Comparison of ENCODE assay signal across 22 cellular contexts in the genomic region with DNA sequence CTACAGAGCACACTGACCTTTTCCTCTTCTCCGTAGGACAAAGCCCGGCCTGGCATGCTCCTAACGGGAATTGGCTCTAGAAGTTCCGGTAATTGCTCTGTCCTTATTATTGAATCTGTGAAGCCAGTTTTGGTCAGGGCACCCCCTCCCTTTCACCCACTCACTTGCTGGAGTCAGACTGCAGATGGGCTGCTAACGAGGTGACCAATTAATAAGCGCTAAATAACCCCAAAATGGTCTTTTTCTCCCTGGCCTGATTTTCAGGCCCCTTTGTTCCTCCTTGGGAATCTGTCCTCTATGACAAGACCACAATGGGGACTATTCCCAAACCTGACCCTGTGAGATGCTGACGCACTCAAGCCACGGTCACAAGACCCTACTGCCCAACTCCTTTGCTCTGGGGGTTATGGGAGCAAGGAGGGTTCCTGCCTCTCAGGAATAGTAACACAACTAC.
"Had no signal": no experiment of that assay in that cellular context is flagged by ENCODE, and none has a peak within 500 bp of the region (broad histone marks: within the 10 kb centered on the region; RNA-seq: fewer than 3 reads in every experiment).

No MANE protein-coding gene starts in this region.

- H3K4me1 ChIP-seq: ascending aorta, colonic mucosa, left lung, psoas muscle, spleen, tibial artery, uterus had no signal

- H3K36me3 Mint-ChIP-seq: activated naive CD8-positive, alpha-beta T cell treated with anti-CD3 and anti-CD28 coated beads, Interleukin-2, amount 10 ng/mL, durations not matched to agents 7 days and 5 days; naive thymus-derived CD8-positive, alpha-beta T cell had no signal

- H3K27ac Mint-ChIP-seq: activated CD4-positive, alpha-beta T cell treated with anti-CD3 and anti-CD28 coated beads, Interleukin-2, amount 10 ng/mL, durations not matched to agents 24 days and 14 days; activated CD8-positive, alpha-beta T cell treated with anti-CD3 and anti-CD28 coated beads, Interleukin-2, amount 10 ng/mL, durations not matched to agents 7 days and 5 days; activated naive CD8-positive, alpha-beta T cell treated with anti-CD3 and anti-CD28 coated beads, Interleukin-2, amount 10 ng/mL, durations not matched to agents 7 days and 5 days; naive thymus-derived CD8-positive, alpha-beta T cell; T-helper 2 cell treated with Interferon-gamma antibody and Interleukin-4, amounts not matched to agents 5 μg/mL and 100 μg/mL, for 36 hours had no signal

- H3K4me1 Mint-ChIP-seq: activated CD4-positive, alpha-beta T cell treated with anti-CD3 and anti-CD28 coated beads, Interleukin-2, amount 10 ng/mL, durations not matched to agents 24 days and 14 days; activated naive CD8-positive, alpha-beta T cell treated with anti-CD3 and anti-CD28 coated beads, Interleukin-2, amount 10 ng/mL, durations not matched to agents 7 days and 5 days; naive thymus-derived CD8-positive, alpha-beta T cell had no signal

- H3K27me3 Mint-ChIP-seq: activated CD4-positive, alpha-beta T cell treated with anti-CD3 and anti-CD28 coated beads, Interleukin-2, amount 10 ng/mL, durations not matched to agents 24 days and 14 days had no signal

- H3K4me3 Mint-ChIP-seq: activated CD4-positive, alpha-beta T cell treated with anti-CD3 and anti-CD28 coated beads, Interleukin-2, amount 10 ng/mL, durations not matched to agents 24 days and 14 days; activated CD8-positive, alpha-beta T cell treated with anti-CD3 and anti-CD28 coated beads, Interleukin-2, amount 10 ng/mL, durations not matched to agents 7 days and 5 days; activated naive CD8-positive, alpha-beta T cell treated with anti-CD3 and anti-CD28 coated beads, Interleukin-2, amount 10 ng/mL, durations not matched to agents 7 days and 5 days; naive thymus-derived CD8-positive, alpha-beta T cell; T-helper 2 cell treated with Interferon-gamma antibody and Interleukin-4, amounts not matched to agents 5 μg/mL and 100 μg/mL, for 36 hours had no signal

- DNase-seq: activated CD4-positive, alpha-beta T cell treated with anti-CD3 and anti-CD28 coated beads, Interleukin-2, amount 10 ng/mL, durations not matched to agents 24 days and 14 days; activated CD4-positive, CD25-positive, alpha-beta regulatory T cell; activated CD8-positive, alpha-beta memory T cell treated with anti-CD3 and anti-CD28 coated beads, Interleukin-2, amount 50 U/mL, for 4 hours; activated CD8-positive, alpha-beta T cell treated with anti-CD3 and anti-CD28 coated beads, Interleukin-2, amount 10 ng/mL, durations not matched to agents 7 days and 5 days; activated gamma-delta T cell treated with Interleukin-2 at 50 U/mL for 16 hours; activated naive CD8-positive, alpha-beta T cell treated with anti-CD3 and anti-CD28 coated beads, Interleukin-2, amount 10 ng/mL, durations not matched to agents 7 days and 5 days; colonic mucosa; effector memory CD4-positive, alpha-beta T cell; foreskin melanocyte; left lung; mammary epithelial cell; mucosa of descending colon; naive thymus-derived CD8-positive, alpha-beta T cell; psoas muscle; stimulated activated CD4-positive, alpha-beta T cell treated with anti-CD3 and anti-CD28 coated beads, Interleukin-1b, Interleukin-23, amount 100 ng/mL, for 48 hours; tibial artery; uterus had no signal

- H3K27ac ChIP-seq: ascending aorta, colonic mucosa, epithelial cell of prostate, left lung, psoas muscle, spleen, tibial artery, uterus had no signal

- H3K9me3 Mint-ChIP-seq: activated CD4-positive, alpha-beta T cell treated with anti-CD3 and anti-CD28 coated beads, Interleukin-2, amount 10 ng/mL, durations not matched to agents 24 days and 14 days; activated naive CD8-positive, alpha-beta T cell treated with anti-CD3 and anti-CD28 coated beads, Interleukin-2, amount 10 ng/mL, durations not matched to agents 7 days and 5 days; T-helper 2 cell treated with Interferon-gamma antibody and Interleukin-4, amounts not matched to agents 5 μg/mL and 100 μg/mL, for 36 hours had no signal

- ATAC-seq: activated CD8-positive, alpha-beta T cell treated with anti-CD3 and anti-CD28 coated beads, Interleukin-2, amount 10 ng/mL, durations not matched to agents 7 days and 5 days; left lung; mucosa of descending colon; naive thymus-derived CD8-positive, alpha-beta T cell; psoas muscle; sciatic nerve had no signal

- H3K27me3 ChIP-seq: ascending aorta, colonic mucosa, left lung, tibial artery, uterus had no signal

- H3K9me3 ChIP-seq: ascending aorta, colonic mucosa, mucosa of descending colon, psoas muscle, uterus had no signal

- H3K4me3 ChIP-seq: ascending aorta, colonic mucosa, left lung, mucosa of descending colon, psoas muscle, spleen, tibial artery, uterus had no signal

- H3K36me3 ChIP-seq: ascending aorta, colonic mucosa, left lung, spleen, tibial artery, uterus had no signal
